ENCODE assay signal across 15 cellular contexts in the genomic region with DNA sequence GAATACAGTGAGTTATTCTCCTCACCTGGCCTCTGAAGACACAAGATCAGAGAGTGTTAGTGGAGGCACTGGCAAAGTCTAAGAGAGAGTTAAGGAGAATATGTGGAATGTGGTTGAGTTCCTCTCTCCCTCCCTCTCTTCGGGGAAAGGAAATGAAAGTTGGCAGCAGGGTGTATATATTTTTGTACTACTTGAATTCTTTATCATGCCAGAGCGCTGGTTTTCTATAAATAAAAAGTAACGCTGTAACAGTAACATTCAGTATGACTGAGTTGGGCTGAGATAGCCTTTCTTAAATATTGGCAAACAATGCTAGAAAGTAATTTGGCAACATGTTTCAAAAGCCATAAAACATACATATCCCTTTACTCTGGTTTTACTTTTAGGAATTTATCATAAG.
A peak's percentile ranks its signal among the peaks of the same experiment; 100 is the strongest.
DNase-seq lines count a peak whose midpoint lies in the region; ATAC-seq and TF ChIP-seq lines count a peak whose summit lies in the region.
"Had no signal": no experiment of that assay in that cellular context is flagged by ENCODE, and none has a peak within 500 bp of the region (broad histone marks: within the 10 kb centered on the region; RNA-seq: fewer than 3 reads in every experiment).

No MANE protein-coding gene starts in this region.

- H3K4me1 ChIP-seq in left lung (peaks cover 4 to 17% of the 10 kb centered on the region in 2 donors), tibial artery (peaks cover 4 to 51% (median 28%) of the 10 kb centered on the region in 4 donors), mesendoderm (ENCODE audit: control insufficient read depth, low read depth, low read length) (no peaks in the 10 kb centered on the region)

- peaks cover 18% of the 10 kb centered on the region for H3K4me1 Mint-ChIP-seq in HFFc6 (ENCODE audit: low read depth)
- H3K4me1 Mint-ChIP-seq: activated CD4-positive, alpha-beta T cell treated with anti-CD3 and anti-CD28 coated beads, Interleukin-2, amount 10 ng/mL, durations not matched to agents 24 days and 14 days had no signal

- H3K9me3 ChIP-seq in left lung (no peaks in the 10 kb centered on the region), tibial artery (no peaks in the 10 kb centered on the region)
- H3K9me3 ChIP-seq: sigmoid colon had no signal

- intact Hi-C loops in left lung (cut with DNase I) (no loop called here), tibial artery (cut with DNase I; ENCODE audit: low total_unique reads) (no loop called here)

- no peak overlapping the region for H3K4me2 ChIP-seq in mesendoderm (ENCODE audit: low read length)

- no peak overlapping the region for H3K4ac ChIP-seq in mesendoderm (ENCODE audit: low read depth, low read length)

- no peak overlapping the region for H4K8ac ChIP-seq in mesendoderm (ENCODE audit: low read depth, low read length)

- no peak overlapping the region for H2BK120ac ChIP-seq in mesendoderm (ENCODE audit: low read depth, low read length)

- ATAC-seq in left lung (peak; percentile 78), GM21390 (IDR thresholded peaks at IDR 0.05; ENCODE audit: unreplicated experiment) (no peak)

- WGBS in mesendoderm (ENCODE audit: extremely low coverage, insufficient coverage, low lambda C conversion rate) = no CpG with 5 or more reads among the region's 3 CpGs

- H3K27me3 Mint-ChIP-seq in HFFc6 (ENCODE audit: insufficient read depth) = no peaks in the 10 kb centered on the region; the same call in 1 of the 2 replicates

- H3K36me3 Mint-ChIP-seq in HFFc6 (ENCODE audit: low read depth) = no peaks in the 10 kb centered on the region

- no peaks in the 10 kb centered on the region for H3K27me3 ChIP-seq in left lung
- no peaks in the 10 kb centered on the region for H3K27me3 ChIP-seq in tibial artery
- no peaks in the 10 kb centered on the region for H3K27me3 ChIP-seq in mesendoderm (ENCODE audit: insufficient read depth, low read length, poor library complexity)
- H3K27me3 ChIP-seq: sigmoid colon had no signal

- H3K56ac ChIP-seq in mesendoderm (ENCODE audit: low read length) = no peak overlapping the region

- DNase-seq in HFFc6 = peak; percentile 13
- peak; percentile 51 for DNase-seq in dedifferentiated amniotic fluid mesenchymal stem cell (ENCODE audit: extremely low spot score)
- DNase-seq in left lung = no peak
- no peak for DNase-seq in tibial artery
- DNase-seq in mesendoderm = no peak
- no peak for DNase-seq in activated CD4-positive, alpha-beta T cell treated with anti-CD3 and anti-CD28 coated beads for 4 hours
- DNase-seq: activated CD4-positive, alpha-beta T cell treated with anti-CD3 and anti-CD28 coated beads, Interleukin-2, amount 10 ng/mL, durations not matched to agents 24 days and 14 days; NCI-H1105 treated with DMSO at 0.1 percent for 48 hours; NCI-H446; sigmoid colon; substantia nigra had no signal

- H2BK15ac ChIP-seq in mesendoderm (replicated peaks; ENCODE audit: low read depth) = no peak overlapping the region

- no peak overlapping the region for H3K23ac ChIP-seq in mesendoderm (ENCODE audit: low read length)

- no peak for TF ChIP-seq CTCF in HFFc6 (IDR thresholded peaks at IDR 0.05)
- no peak for TF ChIP-seq CTCF in left lung (IDR thresholded peaks at IDR 0.05)
- TF ChIP-seq CTCF in tibial artery (IDR thresholded peaks at IDR 0.05) = no peak

- peak overlapping the region; percentile 9; the same call in 1 of the 2 replicates for H3K27ac Mint-ChIP-seq in HFFc6
- H3K27ac Mint-ChIP-seq: activated CD4-positive, alpha-beta T cell treated with anti-CD3 and anti-CD28 coated beads, Interleukin-2, amount 10 ng/mL, durations not matched to agents 24 days and 14 days; activated T-helper 1 cell treated with anti-CD3 and anti-CD28 coated beads, Interleukin-12 subunit alpha, Interleukin-12 subunit beta, Interleukin-2, Interleukin-4 antibody, amounts not matched to agents 30 ng/mL and 10 ng/mL and 1 ng/mL, durations not matched to agents 14 hours and 24 hours and 36 hours; T-helper 2 cell treated with Interferon-gamma antibody and Interleukin-4, amounts not matched to agents 5 μg/mL and 100 μg/mL, for 36 hours had no signal

- no peak overlapping the region for H3K27ac ChIP-seq in left lung
- H3K27ac ChIP-seq in tibial artery = peak overlapping the region; percentile 70 to 78
- H3K27ac ChIP-seq in mesendoderm (ENCODE audit: low read depth, low read length) = no peak overlapping the region
- H3K27ac ChIP-seq: RWPE1 had no signal

- no peak overlapping the region for H3K9ac ChIP-seq in mesendoderm (ENCODE audit: low read length)

- no peaks in the 10 kb centered on the region for H3K79me1 ChIP-seq in mesendoderm (ENCODE audit: low read length)

- H2BK5ac ChIP-seq in mesendoderm (ENCODE audit: low read length) = no peak overlapping the region

- H2AK5ac ChIP-seq in mesendoderm (ENCODE audit: low read length) = no peak overlapping the region

- H4K5ac ChIP-seq in mesendoderm (ENCODE audit: low read length) = no peak overlapping the region

- H3K18ac ChIP-seq in mesendoderm (ENCODE audit: low read length) = no peak overlapping the region

- peak overlapping the region; percentile 44 for H3K4me3 Mint-ChIP-seq in HFFc6
- H3K4me3 Mint-ChIP-seq: activated CD4-positive, alpha-beta T cell treated with anti-CD3 and anti-CD28 coated beads, Interleukin-2, amount 10 ng/mL, durations not matched to agents 24 days and 14 days; activated T-helper 1 cell treated with anti-CD3 and anti-CD28 coated beads, Interleukin-12 subunit alpha, Interleukin-12 subunit beta, Interleukin-2, Interleukin-4 antibody, amounts not matched to agents 30 ng/mL and 10 ng/mL and 1 ng/mL, durations not matched to agents 14 hours and 24 hours and 36 hours; T-helper 2 cell treated with Interferon-gamma antibody and Interleukin-4, amounts not matched to agents 5 μg/mL and 100 μg/mL, for 36 hours had no signal

- H3K36me3 ChIP-seq in left lung (no peaks in the 10 kb centered on the region), tibial artery (no peaks in the 10 kb centered on the region), mesendoderm (ENCODE audit: control insufficient read depth, insufficient read depth, low read length) (no peaks in the 10 kb centered on the region)
- H3K36me3 ChIP-seq: sigmoid colon had no signal

- H3K4me3 ChIP-seq in left lung (no peak overlapping the region), tibial artery (no peak overlapping the region), mesendoderm (ENCODE audit: low read length) (no peak overlapping the region)
- H3K4me3 ChIP-seq: sigmoid colon had no signal

- no peaks in the 10 kb centered on the region for H3K79me2 ChIP-seq in mesendoderm (ENCODE audit: control insufficient read depth, insufficient read depth, low read length)

- H3K9me3 Mint-ChIP-seq in HFFc6 = no peaks in the 10 kb centered on the region
- H3K9me3 Mint-ChIP-seq: activated CD4-positive, alpha-beta T cell treated with anti-CD3 and anti-CD28 coated beads, Interleukin-2, amount 10 ng/mL, durations not matched to agents 24 days and 14 days; activated T-helper 1 cell treated with anti-CD3 and anti-CD28 coated beads, Interleukin-12 subunit alpha, Interleukin-12 subunit beta, Interleukin-2, Interleukin-4 antibody, amounts not matched to agents 30 ng/mL and 10 ng/mL and 1 ng/mL, durations not matched to agents 14 hours and 24 hours and 36 hours; T-helper 2 cell treated with Interferon-gamma antibody and Interleukin-4, amounts not matched to agents 5 μg/mL and 100 μg/mL, for 36 hours had no signal

Comparison
In these comparisons a context has a peak if more than half of its experiments do, and no peak if none do; other contexts are left out.
1. DNase-seq: peak in HFFc6 (single experiment) and dedifferentiated amniotic fluid mesenchymal stem cell (single experiment); none in left lung (0 of 2), tibial artery (0 of 2), mesendoderm (single experiment) and activated CD4-positive, alpha-beta T cell treated with anti-CD3 and anti-CD28 coated beads for 4 hours (0 of 2).
2. H3K27ac ChIP-seq: peak in tibial artery (2 of 2); none in left lung (0 of 2) and mesendoderm (single experiment).